Comparison of ENCODE assay signal across 13 cellular contexts in genomic region chr5:85647349-85648127, GRCh38.
"Had no signal": no experiment of that assay in that cellular context is flagged by ENCODE, and none has a peak within 500 bp of the region (broad histone marks: within the 10 kb centered on the region; RNA-seq: fewer than 3 reads in every experiment).

No MANE protein-coding gene starts in this region.

- DNase-seq: activated CD4-positive, alpha-beta T cell treated with anti-CD3 and anti-CD28 coated beads, Interleukin-2, amount 50 U/mL, for 48 hours; activated CD4-positive, CD25-positive, alpha-beta regulatory T cell treated with anti-CD3 and anti-CD28 coated beads, Interleukin-2, amount 50 U/mL, for 72 hours; activated T-cell treated with anti-CD3 and anti-CD28 coated beads, Interleukin-2, amount 50 U/mL, for 72 hours; effector CD4-positive, alpha-beta T cell; kidney glomerular epithelial cell; mesendoderm; retina; stimulated activated CD4-positive, alpha-beta T cell treated with anti-CD3 and anti-CD28 coated beads, Interleukin-4, amount 100 ng/mL, for 1 hour; stimulated activated CD8-positive, alpha-beta memory T cell treated with anti-CD3 and anti-CD28 coated beads, Interleukin-4, amount 100 ng/mL, for 48 hours had no signal

- H3K9me3 ChIP-seq: gastroesophageal sphincter had no signal

- H3K36me3 ChIP-seq: gastroesophageal sphincter had no signal

- H3K27ac Mint-ChIP-seq: activated T-cell treated with anti-CD3 and anti-CD28 coated beads, Interleukin-2, amount 50 U/mL, for 72 hours; stimulated activated naive CD8-positive, alpha-beta T cell treated with anti-CD3 and anti-CD28 coated beads, Interleukin-15, Interleukin-2, amounts not matched to agents 100 ng/mL and 50 ng/mL, for 24 hours; T-helper 2 cell treated with Interferon-gamma antibody and Interleukin-4, amounts not matched to agents 5 μg/mL and 100 μg/mL, for 36 hours had no signal

- H3K27ac ChIP-seq: gastroesophageal sphincter had no signal

- H3K4me1 ChIP-seq: gastroesophageal sphincter had no signal

- H3K4me3 ChIP-seq: gastroesophageal sphincter had no signal

- ATAC-seq: activated T-cell treated with anti-CD3 and anti-CD28 coated beads, Interleukin-2, amount 50 U/mL, for 72 hours; gastroesophageal sphincter had no signal

- H3K4me3 Mint-ChIP-seq: activated T-cell treated with anti-CD3 and anti-CD28 coated beads, Interleukin-2, amount 50 U/mL, for 72 hours; neural crest cell; stimulated activated naive CD8-positive, alpha-beta T cell treated with anti-CD3 and anti-CD28 coated beads, Interleukin-15, Interleukin-2, amounts not matched to agents 100 ng/mL and 50 ng/mL, for 24 hours; T-helper 2 cell treated with Interferon-gamma antibody and Interleukin-4, amounts not matched to agents 5 μg/mL and 100 μg/mL, for 36 hours had no signal

- H3K9me3 Mint-ChIP-seq: neural crest cell had no signal

- H3K27me3 ChIP-seq: gastroesophageal sphincter had no signal

- H3K4me1 Mint-ChIP-seq: neural crest cell had no signal

- H3K27me3 Mint-ChIP-seq: stimulated activated naive CD8-positive, alpha-beta T cell treated with anti-CD3 and anti-CD28 coated beads, Interleukin-15, Interleukin-2, amounts not matched to agents 100 ng/mL and 50 ng/mL, for 24 hours had no signal
